In genomic region chr13:102659168-102659713, GRCh38 we compare ENCODE assay signal across 15 cellular contexts. TPM values are rescaled to one million over a fixed set of nuclear protein-coding genes. Genes with fewer than 3 reads are reported as not detected.
DNase-seq lines count a peak whose midpoint lies in the region; ATAC-seq and TF ChIP-seq lines count a peak whose summit lies in the region.
"Had no signal": no experiment of that assay in that cellular context is flagged by ENCODE, and none has a peak within 500 bp of the region (broad histone marks: within the 10 kb centered on the region; RNA-seq: fewer than 3 reads in every experiment).

No MANE protein-coding gene starts in this region.

- H3K4me3 Mint-ChIP-seq in T-helper 2 cell treated with Interferon-gamma antibody and Interleukin-4, amounts not matched to agents 5 μg/mL and 100 μg/mL, for 36 hours = no peak overlapping the region
- no peak overlapping the region for H3K4me3 Mint-ChIP-seq in natural killer cell
- H3K4me3 Mint-ChIP-seq in natural killer cell treated with Interleukin-12 subunit alpha and Interleukin-12 subunit beta and Interleukin-15 and Interleukin-18, amount 100 ng/mL, for 72 hours = no peak overlapping the region
- H3K4me3 Mint-ChIP-seq: HFFc6 had no signal

- peaks cover 6% of the 10 kb centered on the region for H3K9me3 ChIP-seq in WERI-Rb-1 (ENCODE audit: severe bottlenecking)

- H3K4me3 ChIP-seq in WERI-Rb-1 (ENCODE audit: low read depth, low read length) = no peak overlapping the region
- H3K4me3 ChIP-seq: HAP-1 had no signal

- ATAC-seq in natural killer cell (no peak), HG03025 (IDR thresholded peaks at IDR 0.05; ENCODE audit: low FRiP score, unreplicated experiment) (no peak), GM19023 (IDR thresholded peaks at IDR 0.05; ENCODE audit: unreplicated experiment) (no peak)
- no peak for ATAC-seq in natural killer cell treated with Interleukin-12 subunit alpha and Interleukin-12 subunit beta and Interleukin-15 and Interleukin-18, amount 100 ng/mL, for 72 hours

- peaks cover 47% of the 10 kb centered on the region for H3K36me3 Mint-ChIP-seq in T-helper 2 cell treated with Interferon-gamma antibody and Interleukin-4, amounts not matched to agents 5 μg/mL and 100 μg/mL, for 36 hours (ENCODE audit: low read depth)
- H3K36me3 Mint-ChIP-seq in natural killer cell = peaks cover 10% of the 10 kb centered on the region
- peaks cover 22% of the 10 kb centered on the region for H3K36me3 Mint-ChIP-seq in natural killer cell treated with Interleukin-12 subunit alpha and Interleukin-12 subunit beta and Interleukin-15 and Interleukin-18, amount 100 ng/mL, for 72 hours

- peaks cover 7% of the 10 kb centered on the region for H3K9me3 Mint-ChIP-seq in T-helper 2 cell treated with Interferon-gamma antibody and Interleukin-4, amounts not matched to agents 5 μg/mL and 100 μg/mL, for 36 hours
- H3K9me3 Mint-ChIP-seq in natural killer cell = no peaks in the 10 kb centered on the region
- H3K9me3 Mint-ChIP-seq in natural killer cell treated with Interleukin-12 subunit alpha and Interleukin-12 subunit beta and Interleukin-15 and Interleukin-18, amount 100 ng/mL, for 72 hours = no peaks in the 10 kb centered on the region
- H3K9me3 Mint-ChIP-seq: HFFc6 had no signal

- H3K4me1 Mint-ChIP-seq in T-helper 2 cell treated with Interferon-gamma antibody and Interleukin-4, amounts not matched to agents 5 μg/mL and 100 μg/mL, for 36 hours (ENCODE audit: low read depth) = no peaks in the 10 kb centered on the region
- H3K4me1 Mint-ChIP-seq in natural killer cell = peaks cover 0 to 6% of the 10 kb centered on the region in 2 donors
- peaks cover 0 to 3% of the 10 kb centered on the region in 2 donors for H3K4me1 Mint-ChIP-seq in natural killer cell treated with Interleukin-12 subunit alpha and Interleukin-12 subunit beta and Interleukin-15 and Interleukin-18, amount 100 ng/mL, for 72 hours (ENCODE audit: low read depth in 2 of 2)

- no peaks in the 10 kb centered on the region for H3K27me3 ChIP-seq in WERI-Rb-1 (ENCODE audit: insufficient read depth, low read depth, severe bottlenecking)

- peak overlapping the region; percentile 28 for H3K27ac ChIP-seq in WERI-Rb-1
- H3K27ac ChIP-seq: 22Rv1 had no signal

- DNase-seq in T-helper 2 cell treated with Interferon-gamma antibody and Interleukin-4, amounts not matched to agents 5 μg/mL and 100 μg/mL, for 36 hours (ENCODE audit: low spot score) = no peak
- no peak for DNase-seq in T-helper 2 cell
- no peak for DNase-seq in natural killer cell
- DNase-seq in natural killer cell treated with Interleukin-12 subunit alpha and Interleukin-12 subunit beta and Interleukin-15 and Interleukin-18, amount 100 ng/mL, for 72 hours (ENCODE audit: low spot score) = no peak
- DNase-seq in WERI-Rb-1 = no peak
- no peak for DNase-seq in NCI-H1105 (lab: John Stamatoyannopoulos, UW)
- DNase-seq: DMS53, GF-D8, GOT3, HFFc6 had no signal

- no peaks in the 10 kb centered on the region for H3K27me3 Mint-ChIP-seq in T-helper 2 cell treated with Interferon-gamma antibody and Interleukin-4, amounts not matched to agents 5 μg/mL and 100 μg/mL, for 36 hours (ENCODE audit: low read depth)
- no peaks in the 10 kb centered on the region for H3K27me3 Mint-ChIP-seq in natural killer cell (ENCODE audit: low read depth in 2 of 2)
- no peaks in the 10 kb centered on the region for H3K27me3 Mint-ChIP-seq in natural killer cell treated with Interleukin-12 subunit alpha and Interleukin-12 subunit beta and Interleukin-15 and Interleukin-18, amount 100 ng/mL, for 72 hours

- intact Hi-C loops in natural killer cell (cut with micrococcal nuclease) = no loop called here

- peaks cover 90% of the 10 kb centered on the region for H3K36me3 ChIP-seq in WERI-Rb-1

- H3K27ac Mint-ChIP-seq in T-helper 2 cell treated with Interferon-gamma antibody and Interleukin-4, amounts not matched to agents 5 μg/mL and 100 μg/mL, for 36 hours = peak overlapping the region; percentile 11
- peak overlapping the region; percentile 2 to 4 for H3K27ac Mint-ChIP-seq in natural killer cell
- no peak overlapping the region for H3K27ac Mint-ChIP-seq in natural killer cell treated with Interleukin-12 subunit alpha and Interleukin-12 subunit beta and Interleukin-15 and Interleukin-18, amount 100 ng/mL, for 72 hours
- H3K27ac Mint-ChIP-seq: HFFc6 had no signal

- TF ChIP-seq CTCF in natural killer cell (IDR thresholded peaks at IDR 0.05) (no peak), WERI-Rb-1 (IDR thresholded peaks at IDR 0.05; ENCODE audit: low read depth, low read length) (no peak)

RNA-seq across cellular contexts. Expression of gene METTL21C, which starts 35.6 kb away (rescaled TPM):
- total RNA-seq in natural killer cell = not detected
- not detected for total RNA-seq in natural killer cell treated with Interleukin-12 subunit alpha and Interleukin-12 subunit beta and Interleukin-15 and Interleukin-18, amount 100 ng/mL, for 72 hours
- total RNA-seq: A673, HFFc6 had no signal

Comparison
In these comparisons a context has a peak if more than half of its experiments do, and no peak if none do; other contexts are left out.
1. H3K27ac Mint-ChIP-seq: peak in T-helper 2 cell treated with Interferon-gamma antibody and Interleukin-4, amounts not matched to agents 5 μg/mL and 100 μg/mL, for 36 hours (single experiment) and natural killer cell (2 of 2); none in natural killer cell treated with Interleukin-12 subunit alpha and Interleukin-12 subunit beta and Interleukin-15 and Interleukin-18, amount 100 ng/mL, for 72 hours (0 of 2).